ENCODE assay signal across 13 cellular contexts in the genomic region with DNA sequence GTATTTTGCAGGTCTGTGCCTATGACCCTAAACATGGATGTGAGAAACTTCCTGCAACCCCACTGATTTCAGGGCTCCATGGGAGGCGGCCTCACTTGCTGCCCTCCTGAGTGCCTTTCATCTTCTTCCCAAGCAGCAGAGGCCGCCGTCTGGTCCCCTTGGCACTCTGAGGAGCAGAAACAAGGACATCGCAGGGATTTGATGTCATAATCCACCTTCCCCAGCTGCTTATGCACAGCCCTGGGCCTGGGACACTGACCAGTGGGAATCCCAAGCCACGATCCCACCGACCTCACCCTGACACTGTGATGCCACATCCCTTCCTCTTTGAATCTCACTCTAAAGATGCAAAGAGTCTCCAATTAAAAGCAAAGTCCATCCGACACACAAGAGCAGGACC. TPM values are rescaled to one million over a fixed set of nuclear protein-coding genes. Genes with fewer than 3 reads are reported as not detected.
DNase-seq lines count a peak whose midpoint lies in the region; ATAC-seq, FAIRE-seq and TF ChIP-seq lines count a peak whose summit lies in the region.
"Had no signal": no experiment of that assay in that cellular context is flagged by ENCODE, and none has a peak within 500 bp of the region (broad histone marks: within the 10 kb centered on the region; RNA-seq: fewer than 3 reads in every experiment).

No MANE protein-coding gene starts in this region.

- TF ChIP-seq CTCF in liver (IDR thresholded peaks at IDR 0.05; ENCODE audit: low read depth, low read length, missing input control), result no peak
- no peak for TF ChIP-seq CTCF in HepG2 (CRISPR knock-in tag; IDR thresholded peaks at IDR 0.05)

- TF ChIP-seq EP300 in HepG2 (IDR thresholded peaks at IDR 0.05; ENCODE audit: low read depth in 2 of 2, low read length in 2 of 2) (no peak), HepG2 (CRISPR knock-in tag; IDR thresholded peaks at IDR 0.05; ENCODE audit: borderline replicate concordance) (no peak)

- DNase-seq in HepG2 (ENCODE audit: low spot score) (no peak), DMS79 treated with DMSO at 0.1 percent for 48 hours (lab: John Stamatoyannopoulos, UW) (no peak), UCSD-AML1 (lab: John Stamatoyannopoulos, UW; ENCODE audit: unreplicated experiment) (no peak), RPMI8226 (no peak), activated gamma-delta T cell (lab: John Stamatoyannopoulos, UW) (no peak)
- no peak for DNase-seq in activated naive CD8-positive, alpha-beta T cell treated with anti-CD3 and anti-CD28 coated beads for 36 hours
- DNase-seq in naive thymus-derived CD4-positive, alpha-beta T cell, result no peak
- DNase-seq: body of pancreas, NCI-H2029 treated with DMSO at 0.1 percent for 48 hours, ovary had no signal

- peaks cover 74% of the 10 kb centered on the region for H3K4me1 Mint-ChIP-seq in activated naive CD8-positive, alpha-beta T cell treated with anti-CD3 and anti-CD28 coated beads for 36 hours
- peaks cover 62 to 97% (median 93%) of the 10 kb centered on the region in 7 donors for H3K4me1 Mint-ChIP-seq in naive thymus-derived CD4-positive, alpha-beta T cell

- no TSS peak for BruUV-seq in HepG2 (replicated peaks; lab: Mats Ljungman, UMichigan)

- ATAC-seq in HepG2, result no peak
- ATAC-seq in naive thymus-derived CD4-positive, alpha-beta T cell, result no peak

- no peaks in the 10 kb centered on the region for H4K20me1 ChIP-seq in HepG2 (ENCODE audit: insufficient read depth, low read length)

- H3K36me3 ChIP-seq in liver (ENCODE audit: control insufficient read depth in 4 of 4, insufficient read depth in 3 of 4, low read depth in 1 of 4, low read length in 3 of 4) (peaks cover 0 to 3% (median 1%) of the 10 kb centered on the region in 4 donors), HepG2 (replicated peaks in 1 of 2; ENCODE audit: control insufficient read depth in 1 of 2, insufficient read depth in 2 of 2, low read length in 2 of 2) (peaks cover 6 to 40% of the 10 kb centered on the region in 2 experiments; a peak in 3 of 5 replicates)
- peaks cover 0 to 55% (median 6%) of the 10 kb centered on the region in 3 experiments for H3K36me3 ChIP-seq in naive thymus-derived CD4-positive, alpha-beta T cell (ENCODE audit: control insufficient read depth in 2 of 3, insufficient read depth in 3 of 3, low read length in 3 of 3)
- H3K36me3 ChIP-seq: ovary had no signal

- peak overlapping the region; percentile 91 for H3K27ac Mint-ChIP-seq in activated naive CD8-positive, alpha-beta T cell treated with anti-CD3 and anti-CD28 coated beads for 36 hours
- H3K27ac Mint-ChIP-seq in naive thymus-derived CD4-positive, alpha-beta T cell, result peak overlapping the region; percentile 88 to 97 (median 96)

- no peaks in the 10 kb centered on the region for H3K9me3 Mint-ChIP-seq in activated naive CD8-positive, alpha-beta T cell treated with anti-CD3 and anti-CD28 coated beads for 36 hours
- H3K9me3 Mint-ChIP-seq in naive thymus-derived CD4-positive, alpha-beta T cell, result no peaks in the 10 kb centered on the region

- H3K9me3 ChIP-seq in liver (ENCODE audit: control insufficient read depth in 4 of 4, low read length in 3 of 4) (no peaks in the 10 kb centered on the region), HepG2 (ENCODE audit: low read length) (no peaks in the 10 kb centered on the region)
- no peaks in the 10 kb centered on the region for H3K9me3 ChIP-seq in naive thymus-derived CD4-positive, alpha-beta T cell (ENCODE audit: control insufficient read depth in 2 of 3, low read length in 3 of 3)
- H3K9me3 ChIP-seq: body of pancreas, ovary had no signal

- 89% methylated on average over 7 of the region's 7 CpGs for WGBS in liver
- WGBS in HepG2 (ENCODE audit: low lambda C conversion rate), result 99% methylated on average over 7 of the region's 7 CpGs

- H3K4me3 ChIP-seq in liver (ENCODE audit: low read depth in 1 of 3, low read length in 3 of 3), result no peak overlapping the region
- H3K4me3 ChIP-seq in HepG2 (replicated peaks in 1 of 3; ENCODE audit: insufficient read depth in 1 of 3, low read depth in 2 of 3, low read length in 3 of 3), result no peak overlapping the region
- H3K4me3 ChIP-seq in naive thymus-derived CD4-positive, alpha-beta T cell (ENCODE audit: low read length), result no peak overlapping the region
- H3K4me3 ChIP-seq: body of pancreas, ovary had no signal

- no peaks in the 10 kb centered on the region for H3K27me3 Mint-ChIP-seq in activated naive CD8-positive, alpha-beta T cell treated with anti-CD3 and anti-CD28 coated beads for 36 hours
- H3K27me3 Mint-ChIP-seq in naive thymus-derived CD4-positive, alpha-beta T cell, result no peaks in the 10 kb centered on the region

- no peak for FAIRE-seq in HepG2 (lab: Jason Lieb, UNC)
- FAIRE-seq: HTR-8/SVneo, islet of Langerhans had no signal

- in situ Hi-C loops in HepG2 (cut with HindIII; ENCODE audit: extremely low pct_ligation_motif_present, low pct_unique_long_range_greater_than_20kb), result no loop called here

- H3K36me3 Mint-ChIP-seq in activated naive CD8-positive, alpha-beta T cell treated with anti-CD3 and anti-CD28 coated beads for 36 hours, result peaks cover 15% of the 10 kb centered on the region
- H3K36me3 Mint-ChIP-seq in naive thymus-derived CD4-positive, alpha-beta T cell, result peaks cover 0 to 36% (median 8%) of the 10 kb centered on the region in 5 donors

- H3K4me1 ChIP-seq in liver (ENCODE audit: control insufficient read depth in 4 of 4, insufficient read depth in 4 of 4, low read length in 3 of 4), result peaks cover 0 to 15% (median 8%) of the 10 kb centered on the region in 4 donors
- H3K4me1 ChIP-seq in HepG2 (ENCODE audit: insufficient read depth, low read length), result peaks cover 5% of the 10 kb centered on the region
- peaks cover 30 to 77% of the 10 kb centered on the region in 2 donors for H3K4me1 ChIP-seq in naive thymus-derived CD4-positive, alpha-beta T cell (ENCODE audit: control insufficient read depth in 2 of 2, insufficient read depth in 2 of 2, low read length in 2 of 2)

- TF ChIP-seq RAD21 in liver (IDR thresholded peaks at IDR 0.05) (no peak), HepG2 (CRISPR knock-in tag; IDR thresholded peaks at IDR 0.05) (no peak)

- H3K4me3 Mint-ChIP-seq in activated naive CD8-positive, alpha-beta T cell treated with anti-CD3 and anti-CD28 coated beads for 36 hours, result no peak overlapping the region
- H3K4me3 Mint-ChIP-seq in naive thymus-derived CD4-positive, alpha-beta T cell, result peak overlapping the region; percentile 74 to 92 (median 87)

- intact Hi-C loops in HepG2 (cut with micrococcal nuclease; ENCODE audit: unreplicated experiment), result no loop called here
- intact Hi-C loops in naive thymus-derived CD4-positive, alpha-beta T cell (cut with micrococcal nuclease), result loop anchor here (5.0 kb wide), 2 partner anchors 1246 to 1366 kb away; partner anchors contain the start of gene SAMD8 (in 1 of the 2)

- H3K9ac ChIP-seq in liver (ENCODE audit: low read depth in 1 of 2, low read length in 2 of 2) (no peak overlapping the region), HepG2 (ENCODE audit: insufficient read depth, low read depth, low read length) (no peak overlapping the region)

- peaks cover 10% of the 10 kb centered on the region for H3K79me2 ChIP-seq in HepG2 (ENCODE audit: insufficient read depth, low read length)

- H3K27me3 ChIP-seq in liver (ENCODE audit: control insufficient read depth in 4 of 4, insufficient read depth in 4 of 4, low read length in 3 of 4) (no peaks in the 10 kb centered on the region), HepG2 (ENCODE audit: control insufficient read depth in 1 of 2, insufficient read depth in 2 of 2, low read length in 2 of 2) (no peaks in the 10 kb centered on the region)
- no peaks in the 10 kb centered on the region for H3K27me3 ChIP-seq in naive thymus-derived CD4-positive, alpha-beta T cell (ENCODE audit: control insufficient read depth in 2 of 2, insufficient read depth in 2 of 2, low read length in 2 of 2)
- H3K27me3 ChIP-seq: body of pancreas, ovary had no signal

- CTCF ChIA-PET in HepG2 (lab: Yijun Ruan, JAX; ENCODE audit: low intra/inter-chr PET ratio, low total read pairs), result no interaction called here
- CTCF ChIA-PET in naive thymus-derived CD4-positive, alpha-beta T cell (lab: Charles Lee), result interaction anchor here (0.8 to 8.0 kb wide), 5 partner anchors 12 to 216 kb away, joined by 3 to 86 read pairs (median 4); no protein-coding TSS in a partner anchor

- H2AFZ ChIP-seq in HepG2 (ENCODE audit: low read length), result no peak overlapping the region

- H3K4me2 ChIP-seq in HepG2 (ENCODE audit: low read depth, low read length), result no peak overlapping the region

- POLR2A ChIA-PET in HepG2 (lab: Yijun Ruan, JAX), result no interaction called here
- POLR2A ChIA-PET in naive thymus-derived CD4-positive, alpha-beta T cell (lab: Charles Lee), result interaction anchor here (0.6 to 25.1 kb wide), 4 partner anchors 11 to 94 kb away, joined by 3 to 327 read pairs (median 3); partner anchors contain the start of gene CAMK2G

- H3K27ac ChIP-seq in liver (ENCODE audit: low read depth in 1 of 2, low read length in 2 of 2), result peak overlapping the region; percentile 26 to 56
- no peak overlapping the region for H3K27ac ChIP-seq in HepG2 (ENCODE audit: extremely low read length, insufficient read depth, low read length)
- peak overlapping the region; percentile 67 for H3K27ac ChIP-seq in naive thymus-derived CD4-positive, alpha-beta T cell (ENCODE audit: low read depth, low read length)
- H3K27ac ChIP-seq: ovary had no signal

- TF ChIP-seq POLR2A in HepG2 (IDR thresholded peaks at IDR 0.05; ENCODE audit: insufficient read depth in 1 of 2, low read depth in 2 of 2, low read length in 2 of 2), result no peak

RNA-seq across cellular contexts. Expression of gene CAMK2G, which starts 7.7 kb away (rescaled TPM):
- total RNA-seq in liver (10 to 100 TPM in 1 of 2 donors, 1 to 10 TPM in 1; 9.3 to 18.3 TPM), HepG2 (2016; rRNA removed; fragmentation: Illumina TruSeq; extraction: Trizol) (13.0 and 15.9 TPM in 2 replicates)
- polyA plus RNA-seq in liver (10 to 100 TPM in 1 of 2 donors, 1 to 10 TPM in 1; 6.8 to 10.4 TPM), HepG2 (2011; rRNA removed) (18.8 and 19.3 TPM in 2 replicates)
- 4.7 and 5.8 TPM in 2 replicates for total RNA-seq in HepG2 (2016; cell fraction: cytosol; rRNA removed; fragmentation: Illumina TruSeq; extraction: Trizol; ENCODE audit: low read depth)
- total RNA-seq in HepG2 (2016; cell fraction: insoluble cytoplasmic fraction; rRNA removed; fragmentation: Illumina TruSeq; extraction: Trizol), result 10.6 and 15.6 TPM in 2 replicates
- 10.3 and 11.5 TPM in 2 replicates for total RNA-seq in HepG2 (2016; cell fraction: membrane; rRNA removed; fragmentation: Illumina TruSeq; extraction: Trizol)
- total RNA-seq in HepG2 (2016; cell fraction: nucleus; rRNA removed; fragmentation: Illumina TruSeq; extraction: Trizol), result 16.8 and 19.6 TPM in 2 replicates
- polyA plus RNA-seq in HepG2 (2011; cell fraction: cytosol; rRNA removed), result 15.0 and 15.2 TPM in 2 replicates
- polyA plus RNA-seq in HepG2 (2011; cell fraction: nucleus; rRNA removed), result 53.3 and 57.3 TPM in 2 replicates
- 10.4 and 10.5 TPM in 2 replicates for polyA plus RNA-seq in HepG2 (2012)
- 4.0 TPM in 2 replicates for polyA plus RNA-seq in HepG2 (2016; cell fraction: cytosol; fragmentation: Illumina TruSeq; extraction: Trizol; ENCODE audit: low read depth)
- 9.8 and 10.5 TPM in 2 replicates for polyA plus RNA-seq in HepG2 (2016; cell fraction: insoluble cytoplasmic fraction; fragmentation: Illumina TruSeq; extraction: Trizol; ENCODE audit: low read depth)
- polyA plus RNA-seq in HepG2 (2016; cell fraction: membrane; fragmentation: Illumina TruSeq; extraction: Trizol; ENCODE audit: low read depth), result 5.7 and 6.7 TPM in 2 replicates
- polyA plus RNA-seq in HepG2 (2016; cell fraction: nucleus; fragmentation: Illumina TruSeq; extraction: Trizol; ENCODE audit: insufficient read depth, low read depth), result 46.0 and 46.5 TPM in 2 replicates
- polyA minus RNA-seq in HepG2 (2011; rRNA and poly(A)+ RNA removed; ENCODE audit: low replicate concordance), result 17.4 and 41.1 TPM in 2 replicates
- 7.7 and 8.2 TPM in 2 replicates for polyA minus RNA-seq in HepG2 (2011; cell fraction: cytosol; rRNA and poly(A)+ RNA removed)
- 17.5 and 19.6 TPM in 2 replicates for polyA minus RNA-seq in HepG2 (2011; cell fraction: nucleus; rRNA and poly(A)+ RNA removed)
- total RNA-seq in activated naive CD8-positive, alpha-beta T cell treated with anti-CD3 and anti-CD28 coated beads for 36 hours, result 10 to 100 TPM; 16.5 to 17.4 TPM
- total RNA-seq in naive thymus-derived CD4-positive, alpha-beta T cell, result 10 to 100 TPM; 44.6 to 70.9 (median 61.9) TPM
- 1 to 10 TPM; 5.6 to 6.3 TPM for polyA plus RNA-seq in naive thymus-derived CD4-positive, alpha-beta T cell

RNA-seq across cellular contexts. Expression of gene PLAU, which starts 44.3 kb away (rescaled TPM):
- total RNA-seq in liver (1 to 10 TPM in 1 of 2 donors, under 1 TPM in 1; 0.67 to 1.0 TPM), HepG2 (2016; rRNA removed; fragmentation: Illumina TruSeq; extraction: Trizol) (4.8 and 11.2 TPM in 2 replicates)
- polyA plus RNA-seq in liver (under 1 TPM; 0.40 to 0.91 TPM), HepG2 (2011; rRNA removed) (0.37 and 0.45 TPM in 2 replicates)
- 1.9 and 6.6 TPM in 2 replicates for total RNA-seq in HepG2 (2016; cell fraction: cytosol; rRNA removed; fragmentation: Illumina TruSeq; extraction: Trizol; ENCODE audit: low read depth)
- 5.2 and 16.9 TPM in 2 replicates for total RNA-seq in HepG2 (2016; cell fraction: insoluble cytoplasmic fraction; rRNA removed; fragmentation: Illumina TruSeq; extraction: Trizol)
- 4.7 and 7.7 TPM in 2 replicates for total RNA-seq in HepG2 (2016; cell fraction: membrane; rRNA removed; fragmentation: Illumina TruSeq; extraction: Trizol)
- 9.1 and 18.5 TPM in 2 replicates for total RNA-seq in HepG2 (2016; cell fraction: nucleus; rRNA removed; fragmentation: Illumina TruSeq; extraction: Trizol)
- polyA plus RNA-seq in HepG2 (2011; cell fraction: cytosol; rRNA removed), result 0.39 and 0.50 TPM in 2 replicates
- 0.51 and 0.62 TPM in 2 replicates for polyA plus RNA-seq in HepG2 (2011; cell fraction: nucleus; rRNA removed)
- 0.13 and 0.16 TPM in 2 replicates for polyA plus RNA-seq in HepG2 (2012)
- 1.0 and 2.5 TPM in 2 replicates for polyA plus RNA-seq in HepG2 (2016; cell fraction: cytosol; fragmentation: Illumina TruSeq; extraction: Trizol; ENCODE audit: low read depth)
- 4.9 and 5.1 TPM in 2 replicates for polyA plus RNA-seq in HepG2 (2016; cell fraction: insoluble cytoplasmic fraction; fragmentation: Illumina TruSeq; extraction: Trizol; ENCODE audit: low read depth)
- polyA plus RNA-seq in HepG2 (2016; cell fraction: membrane; fragmentation: Illumina TruSeq; extraction: Trizol; ENCODE audit: low read depth), result 2.7 and 3.5 TPM in 2 replicates
- 18.1 and 26.1 TPM in 2 replicates for polyA plus RNA-seq in HepG2 (2016; cell fraction: nucleus; fragmentation: Illumina TruSeq; extraction: Trizol; ENCODE audit: insufficient read depth, low read depth)
- polyA minus RNA-seq in HepG2 (2011; rRNA and poly(A)+ RNA removed; ENCODE audit: low replicate concordance), result 0.10 and 5.1 TPM in 2 replicates
- polyA minus RNA-seq in HepG2 (2011; cell fraction: cytosol; rRNA and poly(A)+ RNA removed), result not detected in 2 replicates
- polyA minus RNA-seq in HepG2 (2011; cell fraction: nucleus; rRNA and poly(A)+ RNA removed), result 0.13 TPM in 1 of 2 replicates, not detected in the other
- total RNA-seq in activated naive CD8-positive, alpha-beta T cell treated with anti-CD3 and anti-CD28 coated beads for 36 hours, result under 1 TPM in 1 of 2 experiments, not detected in 1; 0.12 TPM
- total RNA-seq in naive thymus-derived CD4-positive, alpha-beta T cell, result under 1 TPM; 0.42 to 0.97 (median 0.78) TPM
- polyA plus RNA-seq in naive thymus-derived CD4-positive, alpha-beta T cell, result not detected

RNA-seq across cellular contexts. Expression of gene NDST2, which starts 55.2 kb away (rescaled TPM):
- 10 to 100 TPM; 11.4 to 14.0 TPM for total RNA-seq in liver
- polyA plus RNA-seq in liver, result 1 to 10 TPM; 6.5 to 7.6 TPM
- 5.6 and 10.7 TPM in 2 replicates for total RNA-seq in HepG2 (2016; rRNA removed; fragmentation: Illumina TruSeq; extraction: Trizol)
- 16.0 and 17.7 TPM in 2 replicates for total RNA-seq in HepG2 (2016; cell fraction: cytosol; rRNA removed; fragmentation: Illumina TruSeq; extraction: Trizol; ENCODE audit: low read depth)
- total RNA-seq in HepG2 (2016; cell fraction: insoluble cytoplasmic fraction; rRNA removed; fragmentation: Illumina TruSeq; extraction: Trizol), result 5.8 and 12.0 TPM in 2 replicates
- total RNA-seq in HepG2 (2016; cell fraction: membrane; rRNA removed; fragmentation: Illumina TruSeq; extraction: Trizol), result 14.8 and 15.7 TPM in 2 replicates
- 12.9 and 13.7 TPM in 2 replicates for total RNA-seq in HepG2 (2016; cell fraction: nucleus; rRNA removed; fragmentation: Illumina TruSeq; extraction: Trizol)
- polyA plus RNA-seq in HepG2 (2011; rRNA removed), result 25.5 and 30.1 TPM in 2 replicates
- 15.0 and 15.4 TPM in 2 replicates for polyA plus RNA-seq in HepG2 (2011; cell fraction: cytosol; rRNA removed)
- 56.8 and 69.5 TPM in 2 replicates for polyA plus RNA-seq in HepG2 (2011; cell fraction: nucleus; rRNA removed)
- polyA plus RNA-seq in HepG2 (2012), result 12.6 and 13.9 TPM in 2 replicates
- 16.0 and 16.1 TPM in 2 replicates for polyA plus RNA-seq in HepG2 (2016; cell fraction: cytosol; fragmentation: Illumina TruSeq; extraction: Trizol; ENCODE audit: low read depth)
- 6.2 and 6.4 TPM in 2 replicates for polyA plus RNA-seq in HepG2 (2016; cell fraction: insoluble cytoplasmic fraction; fragmentation: Illumina TruSeq; extraction: Trizol; ENCODE audit: low read depth)
- 9.1 and 12.0 TPM in 2 replicates for polyA plus RNA-seq in HepG2 (2016; cell fraction: membrane; fragmentation: Illumina TruSeq; extraction: Trizol; ENCODE audit: low read depth)
- 24.6 and 30.8 TPM in 2 replicates for polyA plus RNA-seq in HepG2 (2016; cell fraction: nucleus; fragmentation: Illumina TruSeq; extraction: Trizol; ENCODE audit: insufficient read depth, low read depth)
- 20.2 and 41.2 TPM in 2 replicates for polyA minus RNA-seq in HepG2 (2011; rRNA and poly(A)+ RNA removed; ENCODE audit: low replicate concordance)
- polyA minus RNA-seq in HepG2 (2011; cell fraction: cytosol; rRNA and poly(A)+ RNA removed), result 10.4 and 10.5 TPM in 2 replicates
- polyA minus RNA-seq in HepG2 (2011; cell fraction: nucleus; rRNA and poly(A)+ RNA removed), result 55.5 and 70.7 TPM in 2 replicates
- 10 to 100 TPM; 45.9 to 49.7 TPM for total RNA-seq in activated naive CD8-positive, alpha-beta T cell treated with anti-CD3 and anti-CD28 coated beads for 36 hours
- 100 to 1,000 TPM in 3 of 5 experiments, 10 to 100 TPM in 2; 74.2 to 117 (median 104) TPM for total RNA-seq in naive thymus-derived CD4-positive, alpha-beta T cell
- polyA plus RNA-seq in naive thymus-derived CD4-positive, alpha-beta T cell, result 10 to 100 TPM; 23.1 to 34.3 TPM
